ENCODE assay signal across 19 cellular contexts in genomic region chr12:78179346-78179745, GRCh38.
A peak's percentile ranks its signal among the peaks of the same experiment; 100 is the strongest.
DNase-seq lines count a peak whose midpoint lies in the region; ATAC-seq and TF ChIP-seq lines count a peak whose summit lies in the region.
"Had no signal": no experiment of that assay in that cellular context is flagged by ENCODE, and none has a peak within 500 bp of the region (broad histone marks: within the 10 kb centered on the region; RNA-seq: fewer than 3 reads in every experiment).

No MANE protein-coding gene starts in this region.

- WGBS in lower leg skin, 2 donors = 79 to 80% methylated on average over 6 of the region's 6 CpGs

- peaks cover 9% of the 10 kb centered on the region for H3K4me1 Mint-ChIP-seq in WTC11

- in situ Hi-C loops in G401 (cut with HindIII; ENCODE audit: low sequenced_read_pairs) = no loop called here

- H3K27ac Mint-ChIP-seq in WTC11 = 0 out of 2 replicates have a peak overlapping the region, but pooled peaks have one; percentile 32

- TF ChIP-seq CTCF in WTC11 (IDR thresholded peaks at IDR 0.05) (no peak), lower leg skin (IDR thresholded peaks at IDR 0.05) (no peak)

- H3K4me3 ChIP-seq in lower leg skin (ENCODE audit: low read depth, poor library complexity, severe bottlenecking) = no peak overlapping the region

- no peaks in the 10 kb centered on the region for H3K9me3 Mint-ChIP-seq in WTC11
- H3K9me3 Mint-ChIP-seq: HFFc6 had no signal

- DNase-seq in G401 (ENCODE audit: low spot score) = peak; percentile 41
- DNase-seq in NCI-H69 (lab: John Stamatoyannopoulos, UW) = peak; percentile 2
- no peak for DNase-seq in WTC11 (ENCODE audit: low spot score)
- DNase-seq in iPS-NIHi7 (ENCODE audit: extremely low spot score) = peak; percentile 7
- no peak for DNase-seq in NCI-H2107 (lab: John Stamatoyannopoulos, UW)
- DNase-seq in HuH-7.5 (ENCODE audit: low spot score) = no peak
- no peak for DNase-seq in lower leg skin (ENCODE audit: low spot score in 2 of 2)
- DNase-seq: AML-193, GDM1, H7, HFFc6, Kasumi-1, MM.1S, NCI-H1092, NCI-H1436 treated with DMSO at 0.1 percent for 48 hours, NCI-H2029, NCI-H526, T-helper 1 cell had no signal

- POLR2A ChIA-PET in WTC11 (lab: Charles Lee) = no interaction called here

- CTCF ChIA-PET in WTC11 (lab: Charles Lee) = interaction anchor here (1.3 to 2.5 kb wide), 4 partner anchors 15 to 291 kb away, joined by 3 to 11 read pairs (median 4); no protein-coding TSS in a partner anchor

- no peak for ATAC-seq in WTC11
- no peak for ATAC-seq in HG03571 (IDR thresholded peaks at IDR 0.05; ENCODE audit: unreplicated experiment)

- TF ChIP-seq POLR2A in lower leg skin (IDR thresholded peaks at IDR 0.05) = no peak

- H3K4me3 Mint-ChIP-seq in WTC11 = no peak overlapping the region
- H3K4me3 Mint-ChIP-seq: HFFc6 had no signal

- H3K27me3 Mint-ChIP-seq in WTC11 (ENCODE audit: low read depth) = no peaks in the 10 kb centered on the region

- intact Hi-C loops in lower leg skin (cut with DNase I; ENCODE audit: low total_unique reads) = no loop called here

- no peaks in the 10 kb centered on the region for H3K36me3 Mint-ChIP-seq in WTC11

TF ChIP-seq in WTC11, 78 proteins besides CTCF, POLR2A, EP300 and RAD21:
- TF ChIP-seq NR1H2 (CRISPR knock-in tag; IDR thresholded peaks at IDR 0.05) (no peak), EMX1 (CRISPR knock-in tag; IDR thresholded peaks at IDR 0.05) (no peak), ZNF532 (CRISPR knock-in tag; IDR thresholded peaks at IDR 0.05; ENCODE audit: borderline replicate concordance) (no peak)

Comparison
In these comparisons a context has a peak if more than half of its experiments do, and no peak if none do; other contexts are left out.
1. DNase-seq: peak in G401 (single experiment), NCI-H69 (single experiment) and iPS-NIHi7 (single experiment); none in WTC11 (single experiment), NCI-H2107 (single experiment), HuH-7.5 (single experiment) and lower leg skin (0 of 2).